29 cellular contexts compared by ENCODE assay signal in the genomic region with DNA sequence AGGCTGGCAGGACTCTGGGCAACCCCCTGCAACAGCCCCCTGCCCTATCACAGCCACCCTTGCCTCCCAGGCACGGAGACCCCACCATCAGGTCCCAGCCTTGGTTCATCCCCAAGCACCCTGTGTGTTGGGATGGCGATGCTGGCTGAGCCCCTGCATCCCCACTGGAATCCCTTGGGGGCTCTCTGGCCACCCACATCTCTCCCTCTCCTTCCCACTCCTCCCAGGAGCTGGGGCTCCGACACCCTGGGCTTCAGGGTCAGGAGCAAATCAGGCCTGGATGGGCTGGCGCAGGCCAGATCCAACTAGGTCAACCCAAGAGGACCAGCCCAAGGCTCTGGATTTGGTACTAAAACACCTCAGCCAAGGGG.
"Had no signal": no experiment of that assay in that cellular context is flagged by ENCODE, and none has a peak within 500 bp of the region (broad histone marks: within the 10 kb centered on the region; RNA-seq: fewer than 3 reads in every experiment).

No MANE protein-coding gene starts in this region.

- DNase-seq: activated CD4-positive, alpha-beta T cell treated with anti-CD3 and anti-CD28 coated beads for 36 hours; activated CD4-positive, alpha-beta T cell treated with anti-CD3 and anti-CD28 coated beads, Interleukin-2, amount 10 ng/mL, durations not matched to agents 24 days and 14 days; activated CD4-positive, CD25-positive, alpha-beta regulatory T cell; activated CD4-positive, CD25-positive, alpha-beta regulatory T cell treated with anti-CD3 and anti-CD28 coated beads, Interleukin-2, amount 50 U/mL, for 72 hours; activated CD8-positive, alpha-beta memory T cell treated with anti-CD3 and anti-CD28 coated beads for 24 hours; activated gamma-delta T cell; activated naive CD4-positive, alpha-beta T cell; activated naive CD8-positive, alpha-beta T cell treated with anti-CD3 and anti-CD28 coated beads, Interleukin-2, amount 10 ng/mL, durations not matched to agents 7 days and 5 days; central memory CD4-positive, alpha-beta T cell; cerebellar nuclear complex; effector memory CD4-positive, alpha-beta T cell; erythroblast; foreskin keratinocyte; gastrocnemius medialis; glutamatergic neuron; T-helper 2 cell had no signal

- H3K27ac ChIP-seq: ascending aorta, breast epithelium, cardiac muscle cell, coronary artery, dorsolateral prefrontal cortex, esophagus muscularis mucosa, foreskin keratinocyte, gastrocnemius medialis, heart left ventricle had no signal

- H3K4me3 Mint-ChIP-seq: activated CD4-positive, alpha-beta T cell treated with anti-CD3 and anti-CD28 coated beads for 36 hours; activated CD4-positive, alpha-beta T cell treated with anti-CD3 and anti-CD28 coated beads, Interleukin-2, amount 10 ng/mL, durations not matched to agents 24 days and 14 days; activated CD8-positive, alpha-beta T cell treated with anti-CD3 and anti-CD28 coated beads for 36 hours; activated naive CD4-positive, alpha-beta T cell treated with anti-CD3 and anti-CD28 coated beads, Interleukin-2, amount 10 ng/mL, durations not matched to agents 7 days and 5 days; activated naive CD8-positive, alpha-beta T cell treated with anti-CD3 and anti-CD28 coated beads, Interleukin-2, amount 10 ng/mL, durations not matched to agents 7 days and 5 days; activated T-helper 1 cell treated with anti-CD3 and anti-CD28 coated beads, Interleukin-12 subunit alpha, Interleukin-12 subunit beta, Interleukin-2, Interleukin-4 antibody, amounts not matched to agents 30 ng/mL and 10 ng/mL and 1 ng/mL, durations not matched to agents 14 hours and 24 hours and 36 hours; brain; dendritic cell treated with granulocyte-macrophage colony-stimulating factor and Interleukin-4, amounts not matched to agents 40 ng/mL and 50 ng/mL, for 4 days had no signal

- ATAC-seq: activated CD4-positive, alpha-beta T cell treated with anti-CD3 and anti-CD28 coated beads for 36 hours; activated CD8-positive, alpha-beta T cell treated with anti-CD3 and anti-CD28 coated beads for 36 hours; activated naive CD4-positive, alpha-beta T cell treated with anti-CD3 and anti-CD28 coated beads, Interleukin-2, amount 50 U/mL, for 72 hours; foreskin keratinocyte; gastrocnemius medialis; heart left ventricle had no signal

- H3K27ac Mint-ChIP-seq: activated CD4-positive, alpha-beta T cell treated with anti-CD3 and anti-CD28 coated beads for 36 hours; activated CD4-positive, alpha-beta T cell treated with anti-CD3 and anti-CD28 coated beads, Interleukin-2, amount 10 ng/mL, durations not matched to agents 24 days and 14 days; activated CD8-positive, alpha-beta T cell treated with anti-CD3 and anti-CD28 coated beads for 36 hours; activated naive CD4-positive, alpha-beta T cell treated with anti-CD3 and anti-CD28 coated beads, Interleukin-2, amount 10 ng/mL, durations not matched to agents 7 days and 5 days; activated naive CD8-positive, alpha-beta T cell treated with anti-CD3 and anti-CD28 coated beads, Interleukin-2, amount 10 ng/mL, durations not matched to agents 7 days and 5 days; activated T-helper 1 cell treated with anti-CD3 and anti-CD28 coated beads, Interleukin-12 subunit alpha, Interleukin-12 subunit beta, Interleukin-2, Interleukin-4 antibody, amounts not matched to agents 30 ng/mL and 10 ng/mL and 1 ng/mL, durations not matched to agents 14 hours and 24 hours and 36 hours; brain; dendritic cell treated with granulocyte-macrophage colony-stimulating factor and Interleukin-4, amounts not matched to agents 40 ng/mL and 50 ng/mL, for 4 days had no signal

- H3K4me1 Mint-ChIP-seq: activated CD4-positive, alpha-beta T cell treated with anti-CD3 and anti-CD28 coated beads for 36 hours; activated CD4-positive, alpha-beta T cell treated with anti-CD3 and anti-CD28 coated beads, Interleukin-2, amount 10 ng/mL, durations not matched to agents 24 days and 14 days; activated naive CD4-positive, alpha-beta T cell treated with anti-CD3 and anti-CD28 coated beads, Interleukin-2, amount 10 ng/mL, durations not matched to agents 7 days and 5 days; activated naive CD8-positive, alpha-beta T cell treated with anti-CD3 and anti-CD28 coated beads, Interleukin-2, amount 10 ng/mL, durations not matched to agents 7 days and 5 days; brain had no signal

- H3K4me3 ChIP-seq: ascending aorta, breast epithelium, cardiac muscle cell, coronary artery, dorsolateral prefrontal cortex, esophagus muscularis mucosa, gastrocnemius medialis, heart left ventricle had no signal

- H3K27me3 ChIP-seq: ascending aorta, breast epithelium, cardiac muscle cell, dorsolateral prefrontal cortex, esophagus muscularis mucosa, gastrocnemius medialis, heart left ventricle had no signal

- H3K9me3 ChIP-seq: ascending aorta, esophagus muscularis mucosa, gastrocnemius medialis had no signal

- H3K36me3 ChIP-seq: breast epithelium, cardiac muscle cell had no signal

- H3K4me1 ChIP-seq: ascending aorta, breast epithelium, esophagus muscularis mucosa, foreskin keratinocyte, gastrocnemius medialis, heart left ventricle had no signal

- H3K27me3 Mint-ChIP-seq: activated CD4-positive, alpha-beta T cell treated with anti-CD3 and anti-CD28 coated beads for 36 hours; activated CD4-positive, alpha-beta T cell treated with anti-CD3 and anti-CD28 coated beads, Interleukin-2, amount 10 ng/mL, durations not matched to agents 24 days and 14 days; activated naive CD8-positive, alpha-beta T cell treated with anti-CD3 and anti-CD28 coated beads, Interleukin-2, amount 10 ng/mL, durations not matched to agents 7 days and 5 days; brain; dendritic cell treated with granulocyte-macrophage colony-stimulating factor and Interleukin-4, amounts not matched to agents 40 ng/mL and 50 ng/mL, for 4 days had no signal

- H3K36me3 Mint-ChIP-seq: activated naive CD8-positive, alpha-beta T cell treated with anti-CD3 and anti-CD28 coated beads, Interleukin-2, amount 10 ng/mL, durations not matched to agents 7 days and 5 days had no signal
